In genomic region chr17:3771140-3771539, GRCh38 we compare ENCODE assay signal across 1 cellular context.
TF ChIP-seq lines count a peak whose summit lies in the region.

No MANE protein-coding gene starts in this region.

TF ChIP-seq in HepG2, 621 proteins besides CTCF, POLR2A, EP300 and RAD21 (continues in another document):
- TF ChIP-seq ZNF124 (CRISPR knock-in tag; IDR thresholded peaks at IDR 0.05) (no peak), ZNF710 (CRISPR knock-in tag; IDR thresholded peaks at IDR 0.05; ENCODE audit: borderline replicate concordance) (no peak), GMEB2 (CRISPR knock-in tag; IDR thresholded peaks at IDR 0.05; ENCODE audit: low read depth) (no peak), TERF1 (CRISPR knock-in tag; IDR thresholded peaks at IDR 0.05) (no peak), RFX1 (IDR thresholded peaks at IDR 0.05) (peak; percentile 30; the same call in 1 of the 2 replicates), RFX3 (CRISPR knock-in tag; IDR thresholded peaks at IDR 0.05) (peak; percentile 25; the same call in 1 of the 2 replicates), ZNF275 (CRISPR knock-in tag; IDR thresholded peaks at IDR 0.05; ENCODE audit: borderline replicate concordance) (no peak), MEF2D (CRISPR knock-in tag; IDR thresholded peaks at IDR 0.05) (no peak), HIVEP1 (CRISPR knock-in tag; IDR thresholded peaks at IDR 0.05) (no peak), ATF1 (CRISPR knock-in tag; IDR thresholded peaks at IDR 0.05) (no peak), ZNF878 (CRISPR knock-in tag; IDR thresholded peaks at IDR 0.05) (0 out of 2 replicates have a peak, but pooled peaks have one; percentile 26), ZNF430 (CRISPR knock-in tag; IDR thresholded peaks at IDR 0.05) (no peak), ZBTB4 (CRISPR knock-in tag; IDR thresholded peaks at IDR 0.05; ENCODE audit: borderline replicate concordance) (0 out of 2 replicates have a peak, but pooled peaks have one; percentile 25), WIZ (CRISPR knock-in tag; IDR thresholded peaks at IDR 0.05) (no peak), NR2F2 (IDR thresholded peaks at IDR 0.05; ENCODE audit: borderline replicate concordance, low read depth) (no peak), ISL2 (CRISPR knock-in tag; IDR thresholded peaks at IDR 0.05) (no peak), SNAPC5 (CRISPR knock-in tag; IDR thresholded peaks at IDR 0.05; ENCODE audit: borderline replicate concordance) (no peak), GATA4 (IDR thresholded peaks at IDR 0.05; ENCODE audit: borderline replicate concordance, low read depth) (no peak), ZNF644 (CRISPR knock-in tag; IDR thresholded peaks at IDR 0.05; ENCODE audit: low read depth) (no peak), ZNF737 (CRISPR knock-in tag; IDR thresholded peaks at IDR 0.05; ENCODE audit: borderline replicate concordance) (no peak), ELK4 (CRISPR knock-in tag; IDR thresholded peaks at IDR 0.05; ENCODE audit: borderline replicate concordance) (no peak), ZNF609 (CRISPR knock-in tag; IDR thresholded peaks at IDR 0.05; ENCODE audit: borderline replicate concordance) (no peak), ASH2L (IDR thresholded peaks at IDR 0.05; ENCODE audit: insufficient read length, low read depth, low read length) (no peak), ZBTB38 (CRISPR knock-in tag; IDR thresholded peaks at IDR 0.05) (0 out of 2 replicates have a peak, but pooled peaks have one; percentile 26), ZNF687 (CRISPR knock-in tag; IDR thresholded peaks at IDR 0.05) (no peak; the same call in 1 of the 2 replicates), ZBTB2 (CRISPR knock-in tag; IDR thresholded peaks at IDR 0.05; ENCODE audit: low read depth) (no peak), ZNF792 (CRISPR knock-in tag; IDR thresholded peaks at IDR 0.05) (no peak)
